Comparison of ENCODE assay signal across 30 cellular contexts in the genomic region with DNA sequence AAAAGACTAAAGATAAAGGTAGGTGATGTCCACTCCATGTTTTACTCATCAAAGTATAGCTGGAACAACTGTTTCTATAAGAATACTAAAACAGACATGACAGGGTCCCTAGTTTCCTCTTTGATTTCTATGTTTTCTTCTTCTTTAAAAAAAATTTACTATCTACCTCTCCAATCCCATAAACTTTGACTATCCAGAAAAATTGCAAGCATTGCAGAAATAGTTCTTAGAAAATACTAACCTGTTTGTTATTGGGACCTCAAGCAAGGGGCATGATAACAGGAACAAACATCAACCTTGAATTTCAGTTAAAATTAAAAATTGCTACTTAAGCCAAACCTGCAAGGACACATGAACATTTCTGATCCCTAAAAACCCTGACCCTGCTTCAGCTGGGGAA.
"Had no signal": no experiment of that assay in that cellular context is flagged by ENCODE, and none has a peak within 500 bp of the region (broad histone marks: within the 10 kb centered on the region; RNA-seq: fewer than 3 reads in every experiment).

No MANE protein-coding gene starts in this region.

- H3K27me3 ChIP-seq: colonic mucosa, esophagus squamous epithelium, gastrocnemius medialis, heart right ventricle had no signal

- H3K9me3 ChIP-seq: colonic mucosa, esophagus squamous epithelium, gastrocnemius medialis, heart right ventricle, lower lobe of right lung, mucosa of descending colon had no signal

- H3K9me3 Mint-ChIP-seq: dendritic cell treated with granulocyte-macrophage colony-stimulating factor and Interleukin-4, amounts not matched to agents 40 ng/mL and 50 ng/mL, for 4 days; endodermal cell; mesothelial cell of epicardium had no signal

- H3K36me3 ChIP-seq: colonic mucosa, esophagus squamous epithelium, gastrocnemius medialis, heart right ventricle, lower lobe of right lung had no signal

- H3K27ac Mint-ChIP-seq: dendritic cell treated with granulocyte-macrophage colony-stimulating factor and Interleukin-4, amounts not matched to agents 40 ng/mL and 50 ng/mL, for 4 days; effector memory CD8-positive, alpha-beta T cell; endodermal cell; immature natural killer cell; mesothelial cell of epicardium; naive B cell had no signal

- DNase-seq: colonic mucosa; cortex of kidney; effector CD8-positive, alpha-beta T cell; effector memory CD8-positive, alpha-beta T cell; endodermal cell; erythroblast; esophagus squamous epithelium; foreskin fibroblast; foreskin melanocyte; gastrocnemius medialis; glutamatergic neuron; head of caudate nucleus; heart right ventricle; hypothalamus; immature natural killer cell; islet precursor cell; kidney; kidney glomerular epithelial cell; left colon; left ventricle myocardium superior; lower lobe of right lung; mesenchymal stem cell; mucosa of descending colon; naive B cell had no signal

- FAIRE-seq: endometrium, kidney had no signal

- H3K27ac ChIP-seq: colonic mucosa, epithelial cell of prostate, esophagus squamous epithelium, gastrocnemius medialis, heart right ventricle, lower lobe of right lung had no signal

- H3K27me3 Mint-ChIP-seq: dendritic cell treated with granulocyte-macrophage colony-stimulating factor and Interleukin-4, amounts not matched to agents 40 ng/mL and 50 ng/mL, for 4 days; effector memory CD8-positive, alpha-beta T cell; naive B cell had no signal

- ATAC-seq: effector memory CD8-positive, alpha-beta T cell; esophagus mucosa; gastrocnemius medialis; heart right ventricle; left colon; left lobe of liver; left ventricle myocardium superior; lower lobe of right lung; mucosa of descending colon had no signal

- H3K36me3 Mint-ChIP-seq: mesothelial cell of epicardium, naive B cell had no signal

- H3K4me3 Mint-ChIP-seq: dendritic cell treated with granulocyte-macrophage colony-stimulating factor and Interleukin-4, amounts not matched to agents 40 ng/mL and 50 ng/mL, for 4 days; effector memory CD8-positive, alpha-beta T cell; endodermal cell; immature natural killer cell; mesothelial cell of epicardium; naive B cell had no signal

- H3K4me3 ChIP-seq: colonic mucosa, esophagus squamous epithelium, gastrocnemius medialis, heart right ventricle, lower lobe of right lung, mucosa of descending colon had no signal

- H3K4me1 ChIP-seq: colonic mucosa, esophagus squamous epithelium, gastrocnemius medialis, heart right ventricle, lower lobe of right lung had no signal

- H3K4me1 Mint-ChIP-seq: immature natural killer cell, mesothelial cell of epicardium, naive B cell had no signal
